Comparison of ENCODE assay signal across 10 cellular contexts in genomic region chr6:30768634-30769087, GRCh38. TPM values are rescaled to one million over a fixed set of nuclear protein-coding genes. Genes with fewer than 3 reads are reported as not detected.
DNase-seq lines count a peak whose midpoint lies in the region; ATAC-seq and TF ChIP-seq lines count a peak whose summit lies in the region.
"Had no signal": no experiment of that assay in that cellular context is flagged by ENCODE, and none has a peak within 500 bp of the region (broad histone marks: within the 10 kb centered on the region; RNA-seq: fewer than 3 reads in every experiment).

No MANE protein-coding gene starts in this region.

- no peaks in the 10 kb centered on the region for H3K36me3 ChIP-seq in adrenal gland (replicated peaks in 1 of 2)
- H3K36me3 ChIP-seq in naive thymus-derived CD4-positive, alpha-beta T cell (ENCODE audit: control insufficient read depth in 2 of 3, insufficient read depth in 3 of 3, low read length in 3 of 3), result no peaks in the 10 kb centered on the region

- H3K27ac ChIP-seq in AG04450 (ENCODE audit: low read depth, low read length) (peak overlapping the region; percentile 100), adrenal gland (peak overlapping the region in 3 of 5 donors; percentile 69 to 92 (median 90))
- H3K27ac ChIP-seq in naive thymus-derived CD4-positive, alpha-beta T cell (ENCODE audit: low read depth, low read length), result no peak overlapping the region

- peaks cover 15 to 40% of the 10 kb centered on the region in 2 donors for H3K4me1 ChIP-seq in adrenal gland (replicated peaks in 1 of 2)
- H3K4me1 ChIP-seq in naive thymus-derived CD4-positive, alpha-beta T cell (ENCODE audit: control insufficient read depth in 2 of 2, insufficient read depth in 2 of 2, low read length in 2 of 2), result peaks cover 24 to 44% of the 10 kb centered on the region in 2 donors

- DNase-seq in AG04450 (ENCODE audit: low read depth, low spot score), result no peak
- no peak for DNase-seq in HFFc6
- DNase-seq in adrenal gland, result no peak
- DNase-seq in naive thymus-derived CD4-positive, alpha-beta T cell, result peak in 1 of 9 donors; percentile 14
- DNase-seq in NCI-H748 (lab: John Stamatoyannopoulos, UW; ENCODE audit: unreplicated experiment), result no peak
- DNase-seq in GM19240 (ENCODE audit: insufficient read length, low spot score), result no peak
- no peak for DNase-seq in NCI-H1930 (lab: John Stamatoyannopoulos, UW)
- DNase-seq: DMS79, NCI-H2107 had no signal

- TF ChIP-seq POLR2A in adrenal gland (IDR thresholded peaks at IDR 0.05), result no peak

- no peaks in the 10 kb centered on the region for H3K27me3 ChIP-seq in AG04450 (ENCODE audit: control insufficient read depth, insufficient read depth, low read length)
- H3K27me3 ChIP-seq in adrenal gland, result no peaks in the 10 kb centered on the region
- no peaks in the 10 kb centered on the region for H3K27me3 ChIP-seq in naive thymus-derived CD4-positive, alpha-beta T cell (ENCODE audit: control insufficient read depth in 2 of 2, insufficient read depth in 2 of 2, low read length in 2 of 2)

- no peak for ATAC-seq in naive thymus-derived CD4-positive, alpha-beta T cell
- ATAC-seq in GM19023 (IDR thresholded peaks at IDR 0.05; ENCODE audit: unreplicated experiment), result no peak

- H3K4me1 Mint-ChIP-seq in HFFc6 (ENCODE audit: low read depth), result peaks cover 82% of the 10 kb centered on the region
- peaks cover 44 to 90% (median 78%) of the 10 kb centered on the region in 7 donors for H3K4me1 Mint-ChIP-seq in naive thymus-derived CD4-positive, alpha-beta T cell

- H3K4me3 ChIP-seq in AG04450 (ENCODE audit: low read depth, low read length) (no peak overlapping the region), adrenal gland (no peak overlapping the region)
- H3K4me3 ChIP-seq in naive thymus-derived CD4-positive, alpha-beta T cell (ENCODE audit: low read length), result peak overlapping the region; percentile 15

- POLR2A ChIA-PET in AG04450 (lab: Yijun Ruan, JAX), result interaction anchor here (1.0 to 2.7 kb wide), 8 partner anchors 9 to 47 kb away, joined by 3 to 22 read pairs (median 8); partner anchors contain the start of gene IER3
- POLR2A ChIA-PET in naive thymus-derived CD4-positive, alpha-beta T cell (lab: Charles Lee), result interaction anchor here (0.7 to 3.5 kb wide), 8 partner anchors 8 to 32 kb away, joined by 3 to 15 read pairs (median 9); partner anchors contain the start of gene IER3

- CTCF ChIA-PET in AG04450 (lab: Charles Lee), result interaction anchor here (0.8 to 1.7 kb wide), 5 partner anchors 16 to 96 kb away, joined by 3 to 7 read pairs (median 5); partner anchors contain the start of gene DHX16
- CTCF ChIA-PET in naive thymus-derived CD4-positive, alpha-beta T cell (lab: Charles Lee), result interaction anchor here (0.9 to 1.8 kb wide), 4 partner anchors 7 to 39 kb away, joined by 3 to 7 read pairs (median 4); no protein-coding TSS in a partner anchor

- H3K9me3 Mint-ChIP-seq in HFFc6, result no peaks in the 10 kb centered on the region
- peaks cover 0 to 3% (median 0%) of the 10 kb centered on the region in 11 donors for H3K9me3 Mint-ChIP-seq in naive thymus-derived CD4-positive, alpha-beta T cell

- peak overlapping the region; percentile 86 for H3K4me3 Mint-ChIP-seq in HFFc6
- peak overlapping the region; percentile 55 to 84 (median 80) for H3K4me3 Mint-ChIP-seq in naive thymus-derived CD4-positive, alpha-beta T cell

- TF ChIP-seq CTCF in AG04450 (IDR thresholded peaks at IDR 0.05; ENCODE audit: low read depth, low read length) (no peak), HFFc6 (IDR thresholded peaks at IDR 0.05) (no peak), adrenal gland (IDR thresholded peaks at IDR 0.05) (no peak)

- peak overlapping the region; percentile 99 for H3K27ac Mint-ChIP-seq in HFFc6
- peak overlapping the region; percentile 36 to 95 (median 86) for H3K27ac Mint-ChIP-seq in naive thymus-derived CD4-positive, alpha-beta T cell

- WGBS in adrenal gland, 4 donors, result 94 to 96% (median 96%) methylated on average over 4 of the region's 4 CpGs

- H3K27me3 Mint-ChIP-seq in HFFc6 (ENCODE audit: insufficient read depth), result peaks cover 2% of the 10 kb centered on the region; the same call in 1 of the 2 replicates
- H3K27me3 Mint-ChIP-seq in naive thymus-derived CD4-positive, alpha-beta T cell, result no peaks in the 10 kb centered on the region

- H3K9me3 ChIP-seq in AG04450 (ENCODE audit: control insufficient read depth, insufficient read depth, low read length) (no peaks in the 10 kb centered on the region), adrenal gland (replicated peaks in 1 of 3) (no peaks in the 10 kb centered on the region)
- H3K9me3 ChIP-seq in naive thymus-derived CD4-positive, alpha-beta T cell (ENCODE audit: control insufficient read depth in 2 of 3, low read length in 3 of 3), result no peaks in the 10 kb centered on the region

- intact Hi-C loops in adrenal gland (cut with DNase I), result no loop called here
- intact Hi-C loops in naive thymus-derived CD4-positive, alpha-beta T cell (cut with micrococcal nuclease), result loop anchor here (1.0 to 2.0 kb wide), 6 partner anchors 11 to 60 kb away; no protein-coding TSS in a partner anchor

- H3K36me3 Mint-ChIP-seq in HFFc6 (ENCODE audit: low read depth), result peaks cover 5% of the 10 kb centered on the region
- peaks cover 0 to 4% (median 0%) of the 10 kb centered on the region in 5 donors for H3K36me3 Mint-ChIP-seq in naive thymus-derived CD4-positive, alpha-beta T cell

RNA-seq across cellular contexts. Expression of gene IER3, which starts 24.3 kb away (rescaled TPM):
- polyA plus RNA-seq in AG04450 (2011; rRNA removed) (85.2 and 98.7 TPM in 2 replicates), adrenal gland (100 to 1,000 TPM in 1 of 3 donors, 10 to 100 TPM in 2; 10.3 to 136 (median 49.1) TPM)
- polyA minus RNA-seq in AG04450 (2011; rRNA and poly(A)+ RNA removed), result 59.6 and 80.4 TPM in 2 replicates
- total RNA-seq in HFFc6 (2021; fragmentation: NEBNext Ultra II Directional; extraction: Animal tissue kit (Norgen Biotek cat#: 25700)), result 10 to 100 TPM; 38.1 to 62.4 (median 60.2) TPM
- total RNA-seq in adrenal gland, result 10 to 100 TPM in 7 of 8 donors, 1 to 10 TPM in 1; 4.0 to 66.2 (median 43.1) TPM
- total RNA-seq in naive thymus-derived CD4-positive, alpha-beta T cell, result 10 to 100 TPM; 10.8 to 69.9 (median 26.7) TPM
- 1 to 10 TPM; 2.2 to 2.8 TPM for polyA plus RNA-seq in naive thymus-derived CD4-positive, alpha-beta T cell

RNA-seq across cellular contexts. Expression of gene FLOT1, which starts 26.2 kb away (rescaled TPM):
- polyA plus RNA-seq in AG04450 (2011; rRNA removed), result 155 and 156 TPM in 2 replicates
- 96.0 and 99.8 TPM in 2 replicates for polyA minus RNA-seq in AG04450 (2011; rRNA and poly(A)+ RNA removed)
- total RNA-seq in HFFc6 (2021; fragmentation: NEBNext Ultra II Directional; extraction: Animal tissue kit (Norgen Biotek cat#: 25700)), result 100 to 1,000 TPM; 218 to 286 (median 236) TPM
- 100 to 1,000 TPM; 237 to 449 (median 339) TPM for total RNA-seq in adrenal gland
- 100 to 1,000 TPM; 390 to 599 (median 411) TPM for polyA plus RNA-seq in adrenal gland
- 100 to 1,000 TPM in 1 of 5 experiments, 10 to 100 TPM in 4; 59.4 to 204 (median 81.3) TPM for total RNA-seq in naive thymus-derived CD4-positive, alpha-beta T cell
- 100 to 1,000 TPM; 107 to 132 TPM for polyA plus RNA-seq in naive thymus-derived CD4-positive, alpha-beta T cell

RNA-seq across cellular contexts. Expression of gene TUBB, which starts 48.5 kb away (rescaled TPM):
- polyA plus RNA-seq in AG04450 (2011; rRNA removed), result 1,457 and 1,715 TPM in 2 replicates
- polyA minus RNA-seq in AG04450 (2011; rRNA and poly(A)+ RNA removed), result 1,694 and 2,026 TPM in 2 replicates
- total RNA-seq in HFFc6 (2021; fragmentation: NEBNext Ultra II Directional; extraction: Animal tissue kit (Norgen Biotek cat#: 25700)), result 1,000 to 10,000 TPM; 1,052 to 1,712 (median 1,589) TPM
- total RNA-seq in adrenal gland, result 100 to 1,000 TPM in 7 of 8 donors, 10 to 100 TPM in 1; 90.3 to 439 (median 214) TPM
- polyA plus RNA-seq in adrenal gland, result 100 to 1,000 TPM; 107 to 473 (median 177) TPM
- 100 to 1,000 TPM in 4 of 5 experiments, 10 to 100 TPM in 1; 86.7 to 930 (median 242) TPM for total RNA-seq in naive thymus-derived CD4-positive, alpha-beta T cell
- 100 to 1,000 TPM; 107 to 151 TPM for polyA plus RNA-seq in naive thymus-derived CD4-positive, alpha-beta T cell

RNA-seq across cellular contexts. Expression of gene MDC1, which starts 51.6 kb away (rescaled TPM):
- 4.1 and 6.8 TPM in 2 replicates for polyA plus RNA-seq in AG04450 (2011; rRNA removed)
- 9.0 and 9.5 TPM in 2 replicates for polyA minus RNA-seq in AG04450 (2011; rRNA and poly(A)+ RNA removed)
- total RNA-seq in HFFc6 (2021; fragmentation: NEBNext Ultra II Directional; extraction: Animal tissue kit (Norgen Biotek cat#: 25700)), result 10 to 100 TPM; 18.4 to 31.9 (median 28.1) TPM
- 10 to 100 TPM in 5 of 8 donors, 1 to 10 TPM in 3; 2.8 to 27.6 (median 18.4) TPM for total RNA-seq in adrenal gland
- 10 to 100 TPM; 16.8 to 26.9 (median 21.0) TPM for polyA plus RNA-seq in adrenal gland
- total RNA-seq in naive thymus-derived CD4-positive, alpha-beta T cell, result 10 to 100 TPM; 40.3 to 78.9 (median 62.0) TPM
- polyA plus RNA-seq in naive thymus-derived CD4-positive, alpha-beta T cell, result 10 to 100 TPM in 1 of 2 donors, 1 to 10 TPM in 1; 4.5 to 11.0 TPM

Comparison
In these comparisons a context has a peak if more than half of its experiments do, and no peak if none do; other contexts are left out.
1. intact Hi-C loops: an anchor here in naive thymus-derived CD4-positive, alpha-beta T cell (1.0 to 2.0 kb wide); none called in adrenal gland.